Comparison of ENCODE assay signal across 8 cellular contexts in genomic region chr9:36765468-36766341, GRCh38.
DNase-seq lines count a peak whose midpoint lies in the region; ATAC-seq, FAIRE-seq and TF ChIP-seq lines count a peak whose summit lies in the region.

No MANE protein-coding gene starts in this region.

- H2BK20ac ChIP-seq in H1 (ENCODE audit: low read length) = peak overlapping the region; percentile 6; the same call in 1 of the 2 replicates

- no peak overlapping the region for H3K56ac ChIP-seq in H1 (replicated peaks; ENCODE audit: insufficient read length, low read depth, low read length)

- H3K4ac ChIP-seq in H1 (replicated peaks; ENCODE audit: insufficient read length, low read depth, low read length) = no peak overlapping the region

- H3K27me3 ChIP-seq in A673 (replicated peaks; ENCODE audit: insufficient read depth, low read depth, low read length, poor library complexity) (peaks cover 29% of the 10 kb centered on the region), H1 (replicated peaks in 1 of 4; ENCODE audit: control insufficient read depth in 3 of 4, extremely low read depth in 1 of 4, insufficient read depth in 3 of 4, low read length in 3 of 4) (peaks cover 0 to 12% (median 2%) of the 10 kb centered on the region in 4 experiments; a peak in 4 of 7 replicates), mucosa of rectum (ENCODE audit: control insufficient read depth in 2 of 2, insufficient read depth in 2 of 2, low read length in 2 of 2) (peaks cover 2 to 7% of the 10 kb centered on the region in 2 donors)

- peak overlapping the region; percentile 58 for H2BK5ac ChIP-seq in H1 (ENCODE audit: low read depth, low read length)

- peak overlapping the region; percentile 86 for H3K18ac ChIP-seq in H1 (ENCODE audit: extremely low read depth, low read length)

- POLR2A ChIA-PET in A673 (lab: Charles Lee; ENCODE audit: low non-redundant PET) (no interaction called here), H1 (lab: Charles Lee; ENCODE audit: partially characterized antibody) (interaction anchor here (0.6 to 2.0 kb wide), 6 partner anchors 9 to 188 kb away, joined by 3 to 13 read pairs (median 3); no protein-coding TSS in a partner anchor)

- H3K79me1 ChIP-seq in H1 (ENCODE audit: low read depth, low read length) = peaks cover 9% of the 10 kb centered on the region; the same call in 1 of the 2 replicates

- H3K79me2 ChIP-seq in H1 (ENCODE audit: control insufficient read depth in 1 of 2, insufficient read depth in 2 of 2, low read length in 2 of 2) = no peaks in the 10 kb centered on the region

- H4K20me1 ChIP-seq in H1 (replicated peaks in 1 of 2; ENCODE audit: control insufficient read depth in 1 of 2, insufficient read depth in 2 of 2, low read length in 2 of 2) = peaks cover 0 to 10% of the 10 kb centered on the region in 2 experiments

- TF ChIP-seq RAD21 in H1 (IDR thresholded peaks at IDR 0.05 in 1 of 2, conservative IDR thresholded peaks at IDR 0.05 in 1 of 2; ENCODE audit: low read depth in 2 of 2, low read length in 2 of 2) = no peak

- peak in 1 of 2 experiments; percentile 17; a peak in 1 of 3 replicates for TF ChIP-seq EP300 in H1 (IDR thresholded peaks at IDR 0.05; ENCODE audit: borderline replicate concordance in 1 of 2, low read depth in 2 of 2, low read length in 2 of 2)

- H3K4me2 ChIP-seq in H1 (ENCODE audit: insufficient read depth in 1 of 2, low read depth in 2 of 2, low read length in 2 of 2) = peak overlapping the region; percentile 74 to 100

- H3K9me3 ChIP-seq in A673 (ENCODE audit: low read depth, low read length, poor library complexity, severe bottlenecking) (no peaks in the 10 kb centered on the region), H1 (ENCODE audit: insufficient read depth in 2 of 2, low read depth in 1 of 2, low read length in 1 of 2) (no peaks in the 10 kb centered on the region), mucosa of rectum (ENCODE audit: control insufficient read depth in 2 of 2, low read length in 2 of 2) (no peaks in the 10 kb centered on the region)

- intact Hi-C loops in A673 (cut with micrococcal nuclease; ENCODE audit: unreplicated experiment) = no loop called here

- peak overlapping the region; percentile 35 for H4K5ac ChIP-seq in H1 (ENCODE audit: insufficient read length, low read depth, low read length)

- peak overlapping the region; percentile 83 for H2BK15ac ChIP-seq in H1 (ENCODE audit: low read length)

- peak overlapping the region; percentile 47; the same call in 1 of the 2 replicates for H4K8ac ChIP-seq in H1 (ENCODE audit: extremely low read depth, insufficient read depth, low read length)

- no peak overlapping the region for H3K14ac ChIP-seq in H1 (ENCODE audit: insufficient read length)

- WGBS in H1 (ENCODE audit: extremely low coverage in 1 of 2, insufficient coverage in 1 of 2, insufficient read length in 1 of 2, insufficient replicate concordance in 2 of 2, low coverage in 1 of 2, low lambda C conversion rate in 2 of 2, missing lambda C conversion rate in 1 of 2), 2 experiments = 19% methylated on average over 35 of the region's 37 CpGs; no CpG with 5 or more reads in 1 of the 2 experiments

- H3K9ac ChIP-seq in H1 (replicated peaks in 1 of 4; ENCODE audit: extremely low read depth in 1 of 4, low read depth in 3 of 4, low read length in 3 of 4) (peak overlapping the region in 1 of 4 experiments; percentile 75; a peak in 3 of 7 replicates), mucosa of rectum (ENCODE audit: low read depth in 1 of 2, low read length in 2 of 2) (peak overlapping the region; percentile 17 to 27)

- ATAC-seq in GM19023 (IDR thresholded peaks at IDR 0.05; ENCODE audit: unreplicated experiment) (peak; percentile 97), HG03175 (IDR thresholded peaks at IDR 0.05; ENCODE audit: unreplicated experiment) (peak; percentile 97)

- H2AK5ac ChIP-seq in H1 (ENCODE audit: low read depth, low read length) = no peak overlapping the region

- H2BK12ac ChIP-seq in H1 (ENCODE audit: low read depth, low read length) = no peak overlapping the region

- TF ChIP-seq POLR2A in H1 (IDR thresholded peaks at IDR 0.05; ENCODE audit: control extremely low read depth in 1 of 2, low read depth in 2 of 2, low read length in 2 of 2) = peak in 1 of 2 experiments; percentile 63; a peak in 2 of 3 replicates

- CTCF ChIA-PET in A673 (lab: Charles Lee) (interaction anchor here (1.0 kb wide), 1 partner anchor 37 kb away, joined by 4 read pairs; no protein-coding TSS in a partner anchor), H1 (lab: Charles Lee; ENCODE audit: partially characterized antibody) (interaction anchor here (0.6 to 0.8 kb wide), 2 partner anchors 74 to 108 kb away, joined by 3 to 4 read pairs; no protein-coding TSS in a partner anchor)

- no peak for TF ChIP-seq CTCF in A673 (conservative IDR thresholded peaks at IDR 0.05; ENCODE audit: low read depth, low read length)
- TF ChIP-seq CTCF in H1 (IDR thresholded peaks at IDR 0.05; ENCODE audit: control extremely low read depth in 1 of 3, insufficient read depth in 1 of 3, low read depth in 1 of 3, low read length in 3 of 3) = no peak

- H3K36me3 ChIP-seq in A673 (ENCODE audit: insufficient read depth, low read length, poor library complexity, severe bottlenecking) = no peaks in the 10 kb centered on the region
- H3K36me3 ChIP-seq in H1 (ENCODE audit: control insufficient read depth in 2 of 4, insufficient read depth in 4 of 4, low read length in 3 of 4) = no peaks in the 10 kb centered on the region; a peak in 1 of 8 replicates
- no peaks in the 10 kb centered on the region for H3K36me3 ChIP-seq in mucosa of rectum (ENCODE audit: control insufficient read depth in 2 of 2, insufficient read depth in 2 of 2, low read length in 2 of 2)

- peaks cover 5% of the 10 kb centered on the region for H3K4me1 ChIP-seq in A673 (ENCODE audit: insufficient read depth, low read length, poor library complexity, severe bottlenecking)
- peaks cover 0 to 8% (median 2%) of the 10 kb centered on the region in 4 experiments; a peak in 3 of 7 replicates for H3K4me1 ChIP-seq in H1 (replicated peaks in 1 of 4; ENCODE audit: control insufficient read depth in 3 of 4, insufficient read depth in 4 of 4, low read length in 3 of 4)
- H3K4me1 ChIP-seq in mucosa of rectum (ENCODE audit: control insufficient read depth in 2 of 2, insufficient read depth in 2 of 2, low read length in 2 of 2) = peaks cover 0 to 4% of the 10 kb centered on the region in 2 donors

- DNase-seq in A673 (ENCODE audit: low spot score) = peak; percentile 97
- DNase-seq in NCI-H460 (ENCODE audit: extremely low read depth, low read depth) = peak; percentile 86
- DNase-seq in activated CD4-positive, alpha-beta T cell treated with anti-CD3 and anti-CD28 coated beads, Interleukin-2, amount 50 U/mL, for 4 hours = peak; percentile 83 to 84
- peak; percentile 38 to 94 for DNase-seq in H1 (ENCODE audit: low read depth in 1 of 2, low spot score in 2 of 2)
- DNase-seq in stimulated activated CD8-positive, alpha-beta memory T cell treated with anti-CD3 and anti-CD28 coated beads, Interleukin-4, amount 100 ng/mL, for 4 hours (ENCODE audit: low read depth in 2 of 2, low spot score in 1 of 2) = peak; percentile 74 to 75

- FAIRE-seq in H1 (lab: Jason Lieb, UNC) = peak; percentile 86

- H3K27ac ChIP-seq in A673 (ENCODE audit: low read depth, low read length, poor library complexity, severe bottlenecking) = peak overlapping the region; percentile 64
- no peak overlapping the region for H3K27ac ChIP-seq in H1 (ENCODE audit: low read depth, low read length)
- H3K27ac ChIP-seq in mucosa of rectum (ENCODE audit: low read depth in 2 of 2, low read length in 2 of 2) = no peak overlapping the region

- BruUV-seq in A673 (replicated peaks; lab: Mats Ljungman, UMichigan) = TSS peak; percentile 92

- H3K4me3 ChIP-seq in A673 (ENCODE audit: low read depth, low read length, poor library complexity, severe bottlenecking) (peak overlapping the region; percentile 47), H1 (ENCODE audit: extremely low read depth in 1 of 4, insufficient read depth in 2 of 4, low read depth in 3 of 4, low read length in 4 of 4) (peak overlapping the region; percentile 66 to 73 (median 70)), mucosa of rectum (ENCODE audit: low read length in 2 of 2) (peak overlapping the region; percentile 35 to 75)

- H2AFZ ChIP-seq in H1 (ENCODE audit: low read length) = peak overlapping the region; percentile 48

- no peak overlapping the region for H2BK120ac ChIP-seq in H1 (replicated peaks; ENCODE audit: low read depth, low read length)

- peaks cover 16% of the 10 kb centered on the region for H3K23me2 ChIP-seq in H1 (ENCODE audit: low read depth, low read length)

- peak overlapping the region; percentile 50 for H4K91ac ChIP-seq in H1 (replicated peaks; ENCODE audit: insufficient read length, low read length)

- no peak overlapping the region for H3K23ac ChIP-seq in H1 (ENCODE audit: insufficient read length)

TF ChIP-seq in H1, 55 proteins besides CTCF, POLR2A, EP300 and RAD21 (continues in another document):
- peak; percentile 93 for TF ChIP-seq E2F6 (IDR thresholded peaks at IDR 0.05)
- TF ChIP-seq BRCA1 (IDR thresholded peaks at IDR 0.05; ENCODE audit: low read depth, low read length) = no peak
- peak; percentile 41 for TF ChIP-seq CTBP2 (IDR thresholded peaks at IDR 0.05; ENCODE audit: borderline replicate concordance, insufficient read depth, insufficient read length, low read length)
- TF ChIP-seq YY1 (IDR thresholded peaks at IDR 0.05; ENCODE audit: low read depth, low read length) = no peak
- TF ChIP-seq TBP (IDR thresholded peaks at IDR 0.05; ENCODE audit: low read depth, low read length) = peak; percentile 73
- TF ChIP-seq SUZ12 (IDR thresholded peaks at IDR 0.05; ENCODE audit: low read length) = no peak
- no peak for TF ChIP-seq HDAC2 (IDR thresholded peaks at IDR 0.05; ENCODE audit: borderline replicate concordance in 1 of 2, low read depth in 2 of 2, low read length in 2 of 2)
- 0 out of 2 replicates have a peak, but pooled peaks have one; percentile 64 for TF ChIP-seq SP4 (IDR thresholded peaks at IDR 0.05; ENCODE audit: low read length)
- no peak for TF ChIP-seq CBX8 (IDR thresholded peaks at IDR 0.05; ENCODE audit: borderline replicate concordance, low read depth, low read length)
- TF ChIP-seq HDAC6 (IDR thresholded peaks at IDR 0.05; ENCODE audit: low read depth, low read length) = no peak
- TF ChIP-seq SP1 (IDR thresholded peaks at IDR 0.05; ENCODE audit: low read depth, low read length) = peak; percentile 85
- TF ChIP-seq CREB1 (IDR thresholded peaks at IDR 0.05) = peak; percentile 30; the same call in 1 of the 2 replicates
- TF ChIP-seq EGR1 (IDR thresholded peaks at IDR 0.05; ENCODE audit: borderline replicate concordance, low read depth, low read length) = peak; percentile 33; the same call in 1 of the 2 replicates
- peak; percentile 63 for TF ChIP-seq POLR2AphosphoS5 (IDR thresholded peaks at IDR 0.05; ENCODE audit: low read depth, low read length)
